Comparison of ENCODE assay signal across 26 cellular contexts in genomic region chr16:4336701-4337539, GRCh38. TPM values are rescaled to one million over a fixed set of nuclear protein-coding genes. Genes with fewer than 3 reads are reported as not detected.
DNase-seq lines count a peak whose midpoint lies in the region; ATAC-seq, FAIRE-seq and TF ChIP-seq lines count a peak whose summit lies in the region.
"Had no signal": no experiment of that assay in that cellular context is flagged by ENCODE, and none has a peak within 500 bp of the region (broad histone marks: within the 10 kb centered on the region; RNA-seq: fewer than 3 reads in every experiment).

No MANE protein-coding gene starts in this region.

- intact Hi-C loops in Right ventricle myocardium inferior (cut with DNase I), result loop anchor here (10.0 kb wide), 1 partner anchor 352 kb away; no protein-coding TSS in a partner anchor
- intact Hi-C loops in cardiac septum (cut with DNase I), result no loop called here
- intact Hi-C loops in K562 (cut with micrococcal nuclease), result no loop called here

- H3K9me3 Mint-ChIP-seq in stimulated activated memory B cell treated with anti-CD40 and anti-IgM and Interleukin-4, amounts not matched to agents 10 μg/mL and 1 μg/mL and 100 μg/mL, for 72 hours, result no peaks in the 10 kb centered on the region
- H3K9me3 Mint-ChIP-seq: HFFc6 had no signal

- peak; percentile 50 for DNase-seq in Right ventricle myocardium inferior (ENCODE audit: missing footprints)
- no peak for DNase-seq in cardiac septum (ENCODE audit: low spot score)
- no peak for DNase-seq in K562 (ENCODE audit: extremely low read depth in 1 of 4, low spot score in 3 of 4)
- DNase-seq in mesenchymal stem cell, result no peak
- DNase-seq in HEK293T (ENCODE audit: extremely low spot score), result no peak
- no peak for DNase-seq in activated CD4-positive, alpha-beta T cell treated with anti-CD3 and anti-CD28 coated beads for 4 hours
- DNase-seq: BE2C; Calu3; DMS79 treated with DMSO at 0.1 percent for 48 hours; HFFc6; KG1; MG63; NCI-H1105 treated with DMSO at 0.1 percent for 48 hours; NCI-H146; NCI-H1930; NCI-H2107; NCI-H446 treated with DMSO at 0.1 percent for 48 hours; NCI-H526; NK-92 treated with Interleukin-12 subunit alpha and Interleukin-12 subunit beta, amount 100 ng/mL, for 24 hours; PC-3; SHP77 had no signal

- peaks cover 70% of the 10 kb centered on the region for H3K79me1 ChIP-seq in mesenchymal stem cell (replicated peaks; ENCODE audit: low read length, poor library complexity, severe bottlenecking)

- H3K23ac ChIP-seq in mesenchymal stem cell (ENCODE audit: low read length in 2 of 2), result no peak overlapping the region

- CTCF ChIA-PET in K562 (lab: Yijun Ruan, JAX; ENCODE audit: low intra/inter-chr PET ratio), result no interaction called here
- CTCF ChIA-PET in HEK293T (lab: Yijun Ruan, JAX), result interaction anchor here (2.0 kb wide), 1 partner anchor 83 kb away, joined by 4 read pairs; no protein-coding TSS in a partner anchor

- in situ Hi-C loops in K562 (cut with MboI), result no loop called here

- H3K4me1 ChIP-seq in K562 (replicated peaks in 1 of 2; ENCODE audit: control insufficient read depth in 2 of 2, insufficient read depth in 2 of 2, low read length in 2 of 2) (peaks cover 0 to 65% of the 10 kb centered on the region in 2 experiments; a peak in 2 of 5 replicates), mesenchymal stem cell (ENCODE audit: control insufficient read depth, insufficient read depth, low read depth, low read length) (peaks cover 17% of the 10 kb centered on the region)

- 95% methylated on average over 24 of the region's 41 CpGs for WGBS in K562 (ENCODE audit: insufficient coverage, low coverage, missing lambda C conversion rate)
- 95% methylated on average over 33 of the region's 41 CpGs for WGBS in mesenchymal stem cell

- TF ChIP-seq POLR2A in K562 (conservative IDR thresholded peaks at IDR 0.05), result no peak; the same call in 1 of the 2 replicates

- H3K18ac ChIP-seq in mesenchymal stem cell (ENCODE audit: low read depth in 1 of 2, low read length in 2 of 2), result no peak overlapping the region

- no peak overlapping the region for H3K4me3 Mint-ChIP-seq in stimulated activated memory B cell treated with anti-CD40 and anti-IgM and Interleukin-4, amounts not matched to agents 10 μg/mL and 1 μg/mL and 100 μg/mL, for 72 hours
- H3K4me3 Mint-ChIP-seq: HFFc6 had no signal

- H3K4ac ChIP-seq in mesenchymal stem cell (ENCODE audit: low read depth in 1 of 2, low read length in 2 of 2), result no peak overlapping the region

- H3K79me2 ChIP-seq in K562 (ENCODE audit: control insufficient read depth, insufficient read depth, low read length), result peaks cover 13% of the 10 kb centered on the region

- no peak overlapping the region for H3K27ac Mint-ChIP-seq in stimulated activated memory B cell treated with anti-CD40 and anti-IgM and Interleukin-4, amounts not matched to agents 10 μg/mL and 1 μg/mL and 100 μg/mL, for 72 hours
- H3K27ac Mint-ChIP-seq: HFFc6 had no signal

- H3K4me1 Mint-ChIP-seq in stimulated activated memory B cell treated with anti-CD40 and anti-IgM and Interleukin-4, amounts not matched to agents 10 μg/mL and 1 μg/mL and 100 μg/mL, for 72 hours, result peaks cover 6% of the 10 kb centered on the region

- no peak overlapping the region for H2AFZ ChIP-seq in K562 (ENCODE audit: low read depth, low read length)
- no peak overlapping the region for H2AFZ ChIP-seq in mesenchymal stem cell (ENCODE audit: low read depth, low read length)

- no peak for FAIRE-seq in K562 (lab: Jason Lieb, UNC)
- FAIRE-seq: H54, HTR-8/SVneo had no signal

- H3K14ac ChIP-seq in mesenchymal stem cell (ENCODE audit: low read length in 2 of 2), result no peak overlapping the region

- TF ChIP-seq RAD21 in K562 (CRISPR knock-in tag; conservative IDR thresholded peaks at IDR 0.05 in 1 of 2, IDR thresholded peaks at IDR 0.05 in 1 of 2), result no peak

- H3K36me3 Mint-ChIP-seq in stimulated activated memory B cell treated with anti-CD40 and anti-IgM and Interleukin-4, amounts not matched to agents 10 μg/mL and 1 μg/mL and 100 μg/mL, for 72 hours, result peaks cover 6% of the 10 kb centered on the region

- H3K9ac ChIP-seq in K562 (ENCODE audit: insufficient read depth in 1 of 2, low read depth in 2 of 2, low read length in 2 of 2), result peak overlapping the region in 1 of 2 experiments; percentile 35; a peak in 1 of 4 replicates
- H3K9ac ChIP-seq in mesenchymal stem cell (ENCODE audit: low read length), result no peak overlapping the region

- H2AK5ac ChIP-seq in mesenchymal stem cell (ENCODE audit: low read length, severe bottlenecking), result no peak overlapping the region

- H3K4me3 ChIP-seq in K562 (no peak overlapping the region), mesenchymal stem cell (ENCODE audit: insufficient read depth in 1 of 2, low read depth in 1 of 2, low read length in 2 of 2) (no peak overlapping the region)
- H3K4me3 ChIP-seq: MG63 had no signal

- peaks cover 3% of the 10 kb centered on the region; the same call in 1 of the 2 replicates for H4K20me1 ChIP-seq in K562 (replicated peaks; ENCODE audit: control insufficient read depth, insufficient read depth, low read length)

- H3K27ac ChIP-seq in K562 (ENCODE audit: extremely low read depth, low read depth, low read length) (no peak overlapping the region), mesenchymal stem cell (ENCODE audit: low read length, poor library complexity, severe bottlenecking) (no peak overlapping the region)
- H3K27ac ChIP-seq: 22Rv1 had no signal

- H3K27me3 ChIP-seq in K562 (ENCODE audit: control insufficient read depth in 2 of 2, insufficient read depth in 2 of 2, low read length in 2 of 2), result no peaks in the 10 kb centered on the region
- no peaks in the 10 kb centered on the region for H3K27me3 ChIP-seq in mesenchymal stem cell (ENCODE audit: control insufficient read depth in 1 of 2, insufficient read depth in 1 of 2, low read length in 2 of 2)
- H3K27me3 ChIP-seq: BE2C, MG63 had no signal

- H3K4me2 ChIP-seq in K562 (ENCODE audit: insufficient read depth, low read length), result no peak overlapping the region
- no peak overlapping the region for H3K4me2 ChIP-seq in mesenchymal stem cell (ENCODE audit: low read length, poor library complexity, severe bottlenecking)

- BruUV-seq in K562 (replicated peaks; lab: Mats Ljungman, UMichigan), result no TSS peak

- H3K27me3 Mint-ChIP-seq in stimulated activated memory B cell treated with anti-CD40 and anti-IgM and Interleukin-4, amounts not matched to agents 10 μg/mL and 1 μg/mL and 100 μg/mL, for 72 hours, result no peaks in the 10 kb centered on the region

- H4K8ac ChIP-seq in mesenchymal stem cell (ENCODE audit: low read length), result no peak overlapping the region

- TF ChIP-seq EP300 in K562 (IDR thresholded peaks at IDR 0.05; ENCODE audit: low read length), result no peak

- H3K9me1 ChIP-seq in K562 (ENCODE audit: control insufficient read depth, insufficient read depth, low read length), result no peaks in the 10 kb centered on the region

- H3K9me3 ChIP-seq in K562 (replicated peaks; ENCODE audit: control insufficient read depth, insufficient read depth, low read depth, low read length), result no peaks in the 10 kb centered on the region
- no peaks in the 10 kb centered on the region for H3K9me3 ChIP-seq in mesenchymal stem cell (ENCODE audit: control insufficient read depth, low read length)
- H3K9me3 ChIP-seq: BE2C, MG63 had no signal

- H3K36me3 ChIP-seq in K562 (ENCODE audit: control insufficient read depth, insufficient read depth, low read length) (peaks cover 61% of the 10 kb centered on the region; the same call in 2 of the 3 replicates), mesenchymal stem cell (ENCODE audit: control insufficient read depth in 1 of 2, insufficient read depth in 2 of 2, low read depth in 1 of 2, low read length in 2 of 2) (peaks cover 71 to 92% of the 10 kb centered on the region in 2 experiments)

- ATAC-seq in Right ventricle myocardium inferior (no peak), K562 (no peak), GM21360 (IDR thresholded peaks at IDR 0.05; ENCODE audit: unreplicated experiment) (no peak)
- peak; percentile 24 for ATAC-seq in stimulated activated memory B cell treated with anti-CD40 and anti-IgM and Interleukin-4, amounts not matched to agents 10 μg/mL and 1 μg/mL and 100 μg/mL, for 72 hours
- ATAC-seq: PC-3 had no signal

- peak overlapping the region; percentile 31 for H2BK15ac ChIP-seq in mesenchymal stem cell (ENCODE audit: low read depth, poor library complexity, severe bottlenecking)

- H2BK12ac ChIP-seq in mesenchymal stem cell (ENCODE audit: low read length in 2 of 2), result peak overlapping the region in 1 of 2 experiments; percentile 19

- no peak overlapping the region for H2BK5ac ChIP-seq in mesenchymal stem cell (ENCODE audit: low read depth, low read length, poor library complexity, severe bottlenecking)

- H2BK120ac ChIP-seq in mesenchymal stem cell (ENCODE audit: low read depth, low read length), result no peak overlapping the region

- no peak overlapping the region for H4K91ac ChIP-seq in mesenchymal stem cell (ENCODE audit: low read length)

- POLR2A ChIA-PET in K562 (lab: Yijun Ruan, JAX) (interaction anchor here (0.6 kb wide), 3 partner anchors 9 to 20 kb away, joined by 3 to 4 read pairs (median 3); no protein-coding TSS in a partner anchor), HEK293T (lab: Yijun Ruan, JAX) (no interaction called here)

- TF ChIP-seq CTCF in K562 (IDR thresholded peaks at IDR 0.05 in 2 of 3, conservative IDR thresholded peaks at IDR 0.05 in 1 of 3; ENCODE audit: insufficient read depth in 2 of 3, low read depth in 1 of 3, low read length in 3 of 3), result no peak

RNA-seq across cellular contexts. Expression of gene PAM16, which starts 14.2 kb away (rescaled TPM):
- total RNA-seq in Right ventricle myocardium inferior (73.4 TPM), cardiac septum (43.3 TPM), K562 (2014; rRNA removed) (173 and 213 TPM in 2 replicates), K562 (2014; rRNA removed; fragmentation: Illumina TruSeq; extraction: Trizol) (32.6 and 38.7 TPM in 2 replicates), K562 (2015; rRNA removed; fragmentation: Illumina TruSeq; extraction: Trizol) (48.4 and 56.1 TPM in 2 replicates), K562 (2021) (123 and 150 TPM in 2 replicates)
- total RNA-seq in K562 (2011; cell fraction: chromatin; rRNA removed; ENCODE audit: low replicate concordance), result 70.0 and 135 TPM in 2 replicates
- 74.5 and 92.1 TPM in 2 replicates for total RNA-seq in K562 (2011; cell fraction: nucleolus; rRNA removed)
- total RNA-seq in K562 (2011; cell fraction: nucleoplasm; rRNA removed), result 76.8 and 107 TPM in 2 replicates
- polyA plus RNA-seq in K562 (2011; rRNA removed) (79.3 and 88.9 TPM in 2 replicates), K562 (2014; fragmentation: Illumina TruSeq; extraction: Trizol) (49.0 and 66.3 TPM in 2 replicates), K562 (2014; fragmentation: Nextera tagmentation; extraction: Ambion mirVana) (10 to 100 TPM; 41.5 to 81.1 TPM), K562 (2014; rRNA removed) (243 and 273 TPM in 2 replicates)
- 175 and 283 TPM in 2 replicates for polyA plus RNA-seq in K562 (2011; cell fraction: cytosol; rRNA removed)
- polyA plus RNA-seq in K562 (2011; cell fraction: nucleus; rRNA removed), result 85.0 and 101 TPM in 2 replicates
- 96.6 and 100 TPM in 2 replicates for polyA plus RNA-seq in K562 (2012)
- 10.6 and 11.8 TPM in 2 replicates for polyA minus RNA-seq in K562 (2011; rRNA and poly(A)+ RNA removed)
- polyA minus RNA-seq in K562 (2011; cell fraction: cytosol; rRNA and poly(A)+ RNA removed), result 19.8 and 22.7 TPM in 2 replicates
- polyA minus RNA-seq in K562 (2011; cell fraction: nucleus; rRNA and poly(A)+ RNA removed), result 10.8 and 13.7 TPM in 2 replicates
- polyA plus RNA-seq in mesenchymal stem cell (2013, experiment 1 of 2), result 39.3 TPM
- 43.3 TPM for polyA plus RNA-seq in mesenchymal stem cell (2013, experiment 2 of 2)

RNA-seq across cellular contexts. Expression of gene GLIS2, which starts 21.1 kb away (rescaled TPM):
- total RNA-seq in Right ventricle myocardium inferior (16.0 TPM), cardiac septum (31.4 TPM), K562 (2014; rRNA removed) (0.91 and 1.4 TPM in 2 replicates), K562 (2014; rRNA removed; fragmentation: Illumina TruSeq; extraction: Trizol) (0.10 and 0.11 TPM in 2 replicates), K562 (2015; rRNA removed; fragmentation: Illumina TruSeq; extraction: Trizol) (0.33 and 0.68 TPM in 2 replicates), K562 (2021) (7.6 and 9.0 TPM in 2 replicates)
- total RNA-seq in K562 (2011; cell fraction: chromatin; rRNA removed; ENCODE audit: low replicate concordance), result 2.1 and 6.1 TPM in 2 replicates
- 3.8 and 4.2 TPM in 2 replicates for total RNA-seq in K562 (2011; cell fraction: nucleolus; rRNA removed)
- total RNA-seq in K562 (2011; cell fraction: nucleoplasm; rRNA removed), result 2.9 and 3.6 TPM in 2 replicates
- polyA plus RNA-seq in K562 (2011; rRNA removed) (0.57 and 1.0 TPM in 2 replicates), K562 (2014; fragmentation: Illumina TruSeq; extraction: Trizol) (2.2 and 5.8 TPM in 2 replicates), K562 (2014; fragmentation: Nextera tagmentation; extraction: Ambion mirVana) (under 1 TPM; 0.10 to 0.25 TPM), K562 (2014; rRNA removed) (2.3 and 2.9 TPM in 2 replicates)
- 1.0 and 2.2 TPM in 2 replicates for polyA plus RNA-seq in K562 (2011; cell fraction: cytosol; rRNA removed)
- polyA plus RNA-seq in K562 (2011; cell fraction: nucleus; rRNA removed), result 2.8 and 4.9 TPM in 2 replicates
- 6.8 and 7.9 TPM in 2 replicates for polyA plus RNA-seq in K562 (2012)
- 0.27 and 0.32 TPM in 2 replicates for polyA minus RNA-seq in K562 (2011; rRNA and poly(A)+ RNA removed)
- 3.3 and 4.6 TPM in 2 replicates for polyA minus RNA-seq in K562 (2011; cell fraction: cytosol; rRNA and poly(A)+ RNA removed)
- 1.00 and 1.1 TPM in 2 replicates for polyA minus RNA-seq in K562 (2011; cell fraction: nucleus; rRNA and poly(A)+ RNA removed)
- polyA plus RNA-seq in mesenchymal stem cell (2013, experiment 1 of 2), result 20.9 TPM
- polyA plus RNA-seq in mesenchymal stem cell (2013, experiment 2 of 2), result 19.9 TPM

RNA-seq across cellular contexts. Expression of gene VASN, which starts 34.7 kb away (rescaled TPM):
- total RNA-seq in Right ventricle myocardium inferior, result 6.4 TPM
- 6.3 TPM for total RNA-seq in cardiac septum
- total RNA-seq in K562 (2011; cell fraction: chromatin; rRNA removed; ENCODE audit: low replicate concordance), result 1.2 and 9.8 TPM in 2 replicates
- 10.1 and 15.2 TPM in 2 replicates for total RNA-seq in K562 (2011; cell fraction: nucleolus; rRNA removed)
- 3.7 and 5.7 TPM in 2 replicates for total RNA-seq in K562 (2011; cell fraction: nucleoplasm; rRNA removed)
- 1.7 and 2.2 TPM in 2 replicates for total RNA-seq in K562 (2014; rRNA removed)
- 0.06 and 0.07 TPM in 2 replicates for total RNA-seq in K562 (2014; rRNA removed; fragmentation: Illumina TruSeq; extraction: Trizol)
- 0.51 and 1.1 TPM in 2 replicates for total RNA-seq in K562 (2015; rRNA removed; fragmentation: Illumina TruSeq; extraction: Trizol)
- 2.4 and 2.5 TPM in 2 replicates for total RNA-seq in K562 (2021)
- 0.31 and 1.2 TPM in 2 replicates for polyA plus RNA-seq in K562 (2011; rRNA removed)
- polyA plus RNA-seq in K562 (2011; cell fraction: cytosol; rRNA removed), result 0.78 and 3.2 TPM in 2 replicates
- polyA plus RNA-seq in K562 (2011; cell fraction: nucleus; rRNA removed), result 1.2 and 2.6 TPM in 2 replicates
- 2.9 and 6.1 TPM in 2 replicates for polyA plus RNA-seq in K562 (2012)
- 0.16 and 0.42 TPM in 2 replicates for polyA plus RNA-seq in K562 (2014; fragmentation: Illumina TruSeq; extraction: Trizol)
- under 1 TPM in 1 of 2 experiments, not detected in 1; 0.01 TPM for polyA plus RNA-seq in K562 (2014; fragmentation: Nextera tagmentation; extraction: Ambion mirVana)
- 0.78 and 0.90 TPM in 2 replicates for polyA plus RNA-seq in K562 (2014; rRNA removed)
- polyA minus RNA-seq in K562 (2011; rRNA and poly(A)+ RNA removed), result 0.56 and 0.63 TPM in 2 replicates
- polyA minus RNA-seq in K562 (2011; cell fraction: cytosol; rRNA and poly(A)+ RNA removed), result 1.1 and 2.8 TPM in 2 replicates
- polyA minus RNA-seq in K562 (2011; cell fraction: nucleus; rRNA and poly(A)+ RNA removed), result 3.4 and 6.3 TPM in 2 replicates
- 127 TPM for polyA plus RNA-seq in mesenchymal stem cell (2013, experiment 1 of 2)
- polyA plus RNA-seq in mesenchymal stem cell (2013, experiment 2 of 2), result 127 TPM
